Comparison of ENCODE assay signal across 8 cellular contexts in genomic region chrX:41336447-41336846, GRCh38. TPM values are rescaled to one million over a fixed set of nuclear protein-coding genes. Genes with fewer than 3 reads are reported as not detected.
A peak's percentile ranks its signal among the peaks of the same experiment; 100 is the strongest.
DNase-seq lines count a peak whose midpoint lies in the region; ATAC-seq, FAIRE-seq and TF ChIP-seq lines count a peak whose summit lies in the region.

No MANE protein-coding gene starts in this region.

- H3K27me3 ChIP-seq in left ventricle myocardium inferior (ENCODE audit: low read depth) (no peaks in the 10 kb centered on the region), bronchial epithelial cell (ENCODE audit: control insufficient read depth, insufficient read depth, low read length) (no peaks in the 10 kb centered on the region), mononuclear cell (ENCODE audit: insufficient read depth, low read length) (no peaks in the 10 kb centered on the region), vagina (no peaks in the 10 kb centered on the region), testis (no peaks in the 10 kb centered on the region)

- ATAC-seq in left ventricle myocardium superior (no peak), GM21526 (IDR thresholded peaks at IDR 0.05; ENCODE audit: low FRiP score, unreplicated experiment) (no peak)

- no peaks in the 10 kb centered on the region for H3K9me3 ChIP-seq in left ventricle myocardium inferior (replicated peaks)
- no peaks in the 10 kb centered on the region for H3K9me3 ChIP-seq in mononuclear cell (ENCODE audit: low read depth, low read length)
- H3K9me3 ChIP-seq in vagina: no peaks in the 10 kb centered on the region
- no peaks in the 10 kb centered on the region for H3K9me3 ChIP-seq in testis

- peaks cover 64% of the 10 kb centered on the region for H3K4me1 ChIP-seq in left ventricle myocardium inferior
- peaks cover 39% of the 10 kb centered on the region for H3K4me1 ChIP-seq in mononuclear cell (ENCODE audit: insufficient read depth, low read length)
- H3K4me1 ChIP-seq in vagina: peaks cover 59% of the 10 kb centered on the region
- H3K4me1 ChIP-seq in testis: peaks cover 3% of the 10 kb centered on the region

- WGBS in testis, 2 donors: 22 to 24% methylated on average over 7 of the region's 7 CpGs

- H3K4me3 ChIP-seq in left ventricle myocardium inferior (peak overlapping the region; percentile 91), bronchial epithelial cell (ENCODE audit: low read depth, low read length) (peak overlapping the region; percentile 90), mononuclear cell (ENCODE audit: low read length) (peak overlapping the region; percentile 99), vagina (peak overlapping the region; percentile 61 to 97), testis (peak overlapping the region in 1 of 2 donors; percentile 91)

- DNase-seq in left ventricle myocardium inferior (no peak), left ventricle myocardium superior (no peak), bronchial epithelial cell (ENCODE audit: low read depth) (no peak), vagina (ENCODE audit: extremely low spot score in 2 of 2) (no peak), testis (no peak)
- DNase-seq in central memory CD4-positive, alpha-beta T cell: no peak

- no peak for FAIRE-seq in bronchial epithelial cell (lab: Jason Lieb, UNC)

- H3K27ac ChIP-seq in left ventricle myocardium inferior (replicated peaks) (no peak overlapping the region), vagina (peak overlapping the region; percentile 100), testis (no peak overlapping the region)

- H3K36me3 ChIP-seq in left ventricle myocardium inferior (peaks cover 24% of the 10 kb centered on the region), bronchial epithelial cell (ENCODE audit: control insufficient read depth, insufficient read depth, low read length) (peaks cover 1% of the 10 kb centered on the region), vagina (peaks cover 0 to 15% of the 10 kb centered on the region in 2 donors), testis (ENCODE audit: low read depth, missing control alignments) (no peaks in the 10 kb centered on the region)

- intact Hi-C loops in left ventricle myocardium inferior (cut with micrococcal nuclease) (no loop called here), left ventricle myocardium superior (cut with micrococcal nuclease) (no loop called here), vagina (cut with DNase I) (no loop called here), testis (cut with DNase I; ENCODE audit: low total_unique reads) (no loop called here)

- TF ChIP-seq CTCF in left ventricle myocardium inferior (IDR thresholded peaks at IDR 0.05; ENCODE audit: borderline replicate concordance): no peak
- TF ChIP-seq CTCF in bronchial epithelial cell (IDR thresholded peaks at IDR 0.05; ENCODE audit: insufficient read depth, low read length, severe bottlenecking): no peak
- no peak for TF ChIP-seq CTCF in vagina (IDR thresholded peaks at IDR 0.05)
- no peak for TF ChIP-seq CTCF in testis (IDR thresholded peaks at IDR 0.05)

- TF ChIP-seq POLR2A in vagina (IDR thresholded peaks at IDR 0.05) (no peak), testis (IDR thresholded peaks at IDR 0.05) (no peak)

RNA-seq across cellular contexts. Expression of gene DDX3X, which starts 2.5 kb away (rescaled TPM):
- total RNA-seq in left ventricle myocardium inferior (138 TPM), left ventricle myocardium superior (140 TPM), bronchial epithelial cell (239 and 395 TPM in 2 replicates), mononuclear cell (739 TPM), vagina (202 TPM), testis (100 to 1,000 TPM; 121 to 157 TPM)
- polyA plus RNA-seq in testis (ENCODE audit: insufficient read depth, low read depth, low replicate concordance): 133 TPM
